Comparison of ENCODE assay signal across 18 cellular contexts in the genomic region with DNA sequence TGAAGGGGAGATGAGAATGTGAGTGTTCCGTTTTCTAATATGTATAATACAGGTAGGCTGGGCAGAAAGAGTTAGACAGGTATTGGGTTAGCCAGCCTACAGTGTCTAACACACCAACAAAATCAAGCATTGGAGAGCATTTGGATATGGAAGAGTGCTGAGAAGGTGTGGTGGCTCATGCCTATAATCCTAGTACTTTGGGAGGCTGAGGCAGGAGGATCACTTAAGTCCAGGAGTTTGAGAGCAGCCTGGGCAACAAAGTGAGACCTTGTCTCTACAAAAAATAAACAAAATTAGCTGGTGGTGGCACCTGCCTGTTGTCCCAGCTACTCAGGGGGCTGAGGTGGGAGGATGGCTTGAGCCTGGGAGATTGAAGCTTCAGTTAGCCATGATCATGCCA. TPM values are rescaled to one million over a fixed set of nuclear protein-coding genes. Genes with fewer than 3 reads are reported as not detected.
A peak's percentile ranks its signal among the peaks of the same experiment; 100 is the strongest.
DNase-seq lines count a peak whose midpoint lies in the region; ATAC-seq and TF ChIP-seq lines count a peak whose summit lies in the region.
"Had no signal": no experiment of that assay in that cellular context is flagged by ENCODE, and none has a peak within 500 bp of the region (broad histone marks: within the 10 kb centered on the region; RNA-seq: fewer than 3 reads in every experiment).

No MANE protein-coding gene starts in this region.

- H3K27me3 Mint-ChIP-seq in central memory CD8-positive, alpha-beta T cell = no peaks in the 10 kb centered on the region
- H3K27me3 Mint-ChIP-seq in natural killer cell (ENCODE audit: low read depth in 2 of 2) = no peaks in the 10 kb centered on the region
- H3K27me3 Mint-ChIP-seq in stimulated activated memory B cell treated with anti-CD40 and anti-IgM and Interleukin-4, amounts not matched to agents 10 μg/mL and 1 μg/mL and 100 μg/mL, for 72 hours = no peaks in the 10 kb centered on the region
- H3K27me3 Mint-ChIP-seq in stimulated activated naive B cell treated with anti-CD40 and anti-IgM and Interleukin-4, amounts not matched to agents 10 μg/mL and 1 μg/mL and 100 μg/mL, for 72 hours = no peaks in the 10 kb centered on the region
- H3K27me3 Mint-ChIP-seq: IgD-negative memory B cell had no signal

- no peak for ATAC-seq in central memory CD8-positive, alpha-beta T cell (replicated peaks; ENCODE audit: extremely low read depth, poor library complexity, severe bottlenecking)
- no peak for ATAC-seq in natural killer cell
- ATAC-seq in stimulated activated memory B cell treated with anti-CD40 and anti-IgM and Interleukin-4, amounts not matched to agents 10 μg/mL and 1 μg/mL and 100 μg/mL, for 72 hours = no peak
- no peak for ATAC-seq in stimulated activated naive B cell treated with anti-CD40 and anti-IgM and Interleukin-4, amounts not matched to agents 10 μg/mL and 1 μg/mL and 100 μg/mL, for 72 hours (replicated peaks)

- H3K27ac ChIP-seq in OCI-LY1 (ENCODE audit: low read depth, low read length, poor library complexity, severe bottlenecking) = no peak overlapping the region
- H3K27ac ChIP-seq: GM23248, HL-60 had no signal

- TF ChIP-seq CTCF in OCI-LY1 (IDR thresholded peaks at IDR 0.05; ENCODE audit: low read length) (no peak), natural killer cell (IDR thresholded peaks at IDR 0.05) (no peak), foreskin fibroblast (IDR thresholded peaks at IDR 0.05; ENCODE audit: low read depth, low read length) (no peak)

- H3K36me3 ChIP-seq in OCI-LY1 (ENCODE audit: insufficient read depth, low read length) = no peaks in the 10 kb centered on the region
- H3K36me3 ChIP-seq: BE2C, HAP-1 had no signal

- peak overlapping the region; percentile 95 for H3K27ac Mint-ChIP-seq in central memory CD8-positive, alpha-beta T cell (ENCODE audit: low read depth)
- H3K27ac Mint-ChIP-seq in natural killer cell = peak overlapping the region; percentile 89 to 93
- peak overlapping the region; percentile 7 for H3K27ac Mint-ChIP-seq in stimulated activated memory B cell treated with anti-CD40 and anti-IgM and Interleukin-4, amounts not matched to agents 10 μg/mL and 1 μg/mL and 100 μg/mL, for 72 hours
- H3K27ac Mint-ChIP-seq in stimulated activated naive B cell treated with anti-CD40 and anti-IgM and Interleukin-4, amounts not matched to agents 10 μg/mL and 1 μg/mL and 100 μg/mL, for 72 hours = no peak overlapping the region

- 0 out of 2 replicates have a peak overlapping the region, but pooled peaks have one; percentile 6 for H3K9ac ChIP-seq in OCI-LY1 (ENCODE audit: low read length)
- H3K9ac ChIP-seq: GM23248 had no signal

- no peaks in the 10 kb centered on the region for H3F3A ChIP-seq in OCI-LY1 (ENCODE audit: insufficient read depth, low read length)

- intact Hi-C loops in natural killer cell (cut with micrococcal nuclease) = loop anchor here (1.0 to 5.0 kb wide), 3 partner anchors 16 to 38 kb away; a partner anchor contains a TSS

- H3K36me3 Mint-ChIP-seq in central memory CD8-positive, alpha-beta T cell (ENCODE audit: insufficient read depth) = peaks cover 6% of the 10 kb centered on the region
- no peaks in the 10 kb centered on the region for H3K36me3 Mint-ChIP-seq in natural killer cell
- H3K36me3 Mint-ChIP-seq in stimulated activated memory B cell treated with anti-CD40 and anti-IgM and Interleukin-4, amounts not matched to agents 10 μg/mL and 1 μg/mL and 100 μg/mL, for 72 hours = no peaks in the 10 kb centered on the region
- peaks cover 0 to 3% of the 10 kb centered on the region in 2 donors for H3K36me3 Mint-ChIP-seq in stimulated activated naive B cell treated with anti-CD40 and anti-IgM and Interleukin-4, amounts not matched to agents 10 μg/mL and 1 μg/mL and 100 μg/mL, for 72 hours
- H3K36me3 Mint-ChIP-seq: CD4-positive, CD25-positive, alpha-beta regulatory T cell had no signal

- H3K4me3 ChIP-seq in OCI-LY1 (ENCODE audit: low read depth, low read length, poor library complexity, severe bottlenecking) (no peak overlapping the region), foreskin fibroblast (ENCODE audit: low read depth in 1 of 2, low read length in 2 of 2) (no peak overlapping the region)
- H3K4me3 ChIP-seq: GM23248, HAP-1 had no signal

- no peaks in the 10 kb centered on the region for H3K9me2 ChIP-seq in OCI-LY1 (ENCODE audit: low read depth, low read length)

- H3K79me2 ChIP-seq in OCI-LY1 (ENCODE audit: insufficient read depth, low read length) = no peaks in the 10 kb centered on the region

- DNase-seq in central memory CD8-positive, alpha-beta T cell (ENCODE audit: low spot score in 2 of 2) = no peak
- DNase-seq in natural killer cell (no peak), foreskin fibroblast (no peak), HT-29 (ENCODE audit: low spot score) (no peak)
- no peak for DNase-seq in stimulated activated naive B cell treated with anti-CD40 and anti-IgM and Interleukin-4, amounts not matched to agents 10 μg/mL and 1 μg/mL and 100 μg/mL, for 72 hours
- DNase-seq: ACHN, BE2C, C1 segment of cervical spinal cord, DMS153, DMS79, GDM1, GM23248 had no signal

- H4K20me1 ChIP-seq in OCI-LY1 (ENCODE audit: insufficient read depth, low read length) = no peaks in the 10 kb centered on the region

- H3K4me1 Mint-ChIP-seq in central memory CD8-positive, alpha-beta T cell = peaks cover 25% of the 10 kb centered on the region
- peaks cover 26 to 30% of the 10 kb centered on the region in 2 donors for H3K4me1 Mint-ChIP-seq in natural killer cell
- peaks cover 24% of the 10 kb centered on the region for H3K4me1 Mint-ChIP-seq in stimulated activated memory B cell treated with anti-CD40 and anti-IgM and Interleukin-4, amounts not matched to agents 10 μg/mL and 1 μg/mL and 100 μg/mL, for 72 hours
- peaks cover 14 to 35% of the 10 kb centered on the region in 2 donors for H3K4me1 Mint-ChIP-seq in stimulated activated naive B cell treated with anti-CD40 and anti-IgM and Interleukin-4, amounts not matched to agents 10 μg/mL and 1 μg/mL and 100 μg/mL, for 72 hours

- H2AFZ ChIP-seq in OCI-LY1 (ENCODE audit: low read length) = 0 out of 2 replicates have a peak overlapping the region, but pooled peaks have one; percentile 90
- H2AFZ ChIP-seq: GM23248 had no signal

- H3K4me2 ChIP-seq in OCI-LY1 (ENCODE audit: low read length) = no peak overlapping the region

- no peaks in the 10 kb centered on the region for H3K27me3 ChIP-seq in OCI-LY1 (ENCODE audit: insufficient read depth, low read length)

- no peaks in the 10 kb centered on the region for H3K9me3 ChIP-seq in OCI-LY1 (ENCODE audit: low read length)
- H3K9me3 ChIP-seq: BE2C, HAP-1 had no signal

- peak overlapping the region; percentile 74 for H3K4me3 Mint-ChIP-seq in central memory CD8-positive, alpha-beta T cell
- H3K4me3 Mint-ChIP-seq in natural killer cell = peak overlapping the region; percentile 87
- H3K4me3 Mint-ChIP-seq in stimulated activated memory B cell treated with anti-CD40 and anti-IgM and Interleukin-4, amounts not matched to agents 10 μg/mL and 1 μg/mL and 100 μg/mL, for 72 hours = no peak overlapping the region
- H3K4me3 Mint-ChIP-seq in stimulated activated naive B cell treated with anti-CD40 and anti-IgM and Interleukin-4, amounts not matched to agents 10 μg/mL and 1 μg/mL and 100 μg/mL, for 72 hours = no peak overlapping the region
- H3K4me3 Mint-ChIP-seq: IgD-negative memory B cell had no signal

- no peaks in the 10 kb centered on the region for H3K9me3 Mint-ChIP-seq in central memory CD8-positive, alpha-beta T cell
- no peaks in the 10 kb centered on the region for H3K9me3 Mint-ChIP-seq in natural killer cell
- no peaks in the 10 kb centered on the region for H3K9me3 Mint-ChIP-seq in stimulated activated memory B cell treated with anti-CD40 and anti-IgM and Interleukin-4, amounts not matched to agents 10 μg/mL and 1 μg/mL and 100 μg/mL, for 72 hours
- no peaks in the 10 kb centered on the region for H3K9me3 Mint-ChIP-seq in stimulated activated naive B cell treated with anti-CD40 and anti-IgM and Interleukin-4, amounts not matched to agents 10 μg/mL and 1 μg/mL and 100 μg/mL, for 72 hours
- H3K9me3 Mint-ChIP-seq: CD4-positive, CD25-positive, alpha-beta regulatory T cell; IgD-negative memory B cell had no signal

- H3K4me1 ChIP-seq in OCI-LY1 (ENCODE audit: insufficient read depth, low read length, severe bottlenecking) = peaks cover 32% of the 10 kb centered on the region
- H3K4me1 ChIP-seq: BE2C, HAP-1 had no signal

RNA-seq across cellular contexts. Expression of a gene that starts 38.6 kb away (rescaled TPM):
- total RNA-seq in natural killer cell = 10 to 100 TPM; 21.8 to 31.5 (median 26.0) TPM
- 2.6 and 4.3 TPM in 2 replicates for total RNA-seq in HT-29 (2014; rRNA removed; shearing (Covaris generic))

Comparison
In these comparisons a context has a peak if more than half of its experiments do, and no peak if none do; other contexts are left out.
1. H3K4me3 Mint-ChIP-seq: peak in central memory CD8-positive, alpha-beta T cell (single experiment) and natural killer cell (single experiment); none in stimulated activated memory B cell treated with anti-CD40 and anti-IgM and Interleukin-4, amounts not matched to agents 10 μg/mL and 1 μg/mL and 100 μg/mL, for 72 hours (single experiment) and stimulated activated naive B cell treated with anti-CD40 and anti-IgM and Interleukin-4, amounts not matched to agents 10 μg/mL and 1 μg/mL and 100 μg/mL, for 72 hours (0 of 2).